20 cellular contexts compared by ENCODE assay signal in genomic region chr2:99672766-99673375, GRCh38.
DNase-seq lines count a peak whose midpoint lies in the region; ATAC-seq and TF ChIP-seq lines count a peak whose summit lies in the region.
"Had no signal": no experiment of that assay in that cellular context is flagged by ENCODE, and none has a peak within 500 bp of the region (broad histone marks: within the 10 kb centered on the region; RNA-seq: fewer than 3 reads in every experiment).

No MANE protein-coding gene starts in this region.

- H3K9me3 ChIP-seq in breast epithelium (no peaks in the 10 kb centered on the region), mammary epithelial cell (replicated peaks; ENCODE audit: insufficient read depth, low read length) (no peaks in the 10 kb centered on the region), PC-3 (ENCODE audit: low read length) (no peaks in the 10 kb centered on the region)

- POLR2A ChIA-PET in PC-3 (lab: Charles Lee; ENCODE audit: unreplicated experiment): no interaction called here

- BruUV-seq in mammary epithelial cell (replicated peaks; lab: Mats Ljungman, UMichigan) (no TSS peak), PC-3 (replicated peaks; lab: Mats Ljungman, UMichigan) (no TSS peak)

- no peaks in the 10 kb centered on the region for H3K27me3 Mint-ChIP-seq in stimulated activated memory B cell treated with anti-CD40 and anti-IgM and Interleukin-4, amounts not matched to agents 10 μg/mL and 1 μg/mL and 100 μg/mL, for 72 hours
- H3K27me3 Mint-ChIP-seq: CD4-positive, CD25-positive, alpha-beta regulatory T cell had no signal

- no peak for TF ChIP-seq POLR2A in breast epithelium (IDR thresholded peaks at IDR 0.05)

- H3K79me2 ChIP-seq in mammary epithelial cell (ENCODE audit: insufficient read depth, low read length) (no peaks in the 10 kb centered on the region), PC-3 (ENCODE audit: low read length) (no peaks in the 10 kb centered on the region)

- H2AFZ ChIP-seq in mammary epithelial cell (ENCODE audit: low read depth, low read length) (no peak overlapping the region), PC-3 (ENCODE audit: low read length) (no peak overlapping the region)

- H4K20me1 ChIP-seq in mammary epithelial cell (ENCODE audit: insufficient read depth, low read length): no peaks in the 10 kb centered on the region
- H4K20me1 ChIP-seq in PC-3 (ENCODE audit: low read length): no peaks in the 10 kb centered on the region

- H3K36me3 ChIP-seq in breast epithelium (no peaks in the 10 kb centered on the region), mammary epithelial cell (ENCODE audit: insufficient read depth, low read length) (no peaks in the 10 kb centered on the region), PC-3 (ENCODE audit: low read depth, low read length) (no peaks in the 10 kb centered on the region)

- no peak overlapping the region for H3K4me3 Mint-ChIP-seq in stimulated activated memory B cell treated with anti-CD40 and anti-IgM and Interleukin-4, amounts not matched to agents 10 μg/mL and 1 μg/mL and 100 μg/mL, for 72 hours
- H3K4me3 Mint-ChIP-seq: CD4-positive, CD25-positive, alpha-beta regulatory T cell had no signal

- ATAC-seq in PC-3 (peak; percentile 38), GM19463 (IDR thresholded peaks at IDR 0.05; ENCODE audit: unreplicated experiment) (no peak)
- ATAC-seq in stimulated activated memory B cell treated with anti-CD40 and anti-IgM and Interleukin-4, amounts not matched to agents 10 μg/mL and 1 μg/mL and 100 μg/mL, for 72 hours: no peak

- TF ChIP-seq CTCF in breast epithelium (IDR thresholded peaks at IDR 0.05) (no peak), mammary epithelial cell (conservative IDR thresholded peaks at IDR 0.05 in 1 of 2, IDR thresholded peaks at IDR 0.05 in 1 of 2; ENCODE audit: extremely low read depth in 1 of 2, insufficient read depth in 1 of 2, low read depth in 1 of 2, low read length in 2 of 2) (no peak), PC-3 (conservative IDR thresholded peaks at IDR 0.05; ENCODE audit: low read depth, low read length) (no peak)

- H3K9ac ChIP-seq in mammary epithelial cell (ENCODE audit: insufficient read depth, low read length): no peak overlapping the region
- H3K9ac ChIP-seq in PC-3 (ENCODE audit: low read length): no peak overlapping the region

- no peaks in the 10 kb centered on the region for H3F3A ChIP-seq in PC-3 (ENCODE audit: low read length, unreplicated experiment)

- CTCF ChIA-PET in mammary epithelial cell (lab: Charles Lee; ENCODE audit: low non-redundant PET): no interaction called here
- CTCF ChIA-PET in PC-3 (lab: Charles Lee): interaction anchor here (1.0 kb wide), 1 partner anchor 10 kb away, joined by 6 read pairs; no protein-coding TSS in a partner anchor

- WGBS in mammary epithelial cell (ENCODE audit: low coverage, missing lambda C conversion rate): 13% methylated on average over 7 of the region's 8 CpGs

- in situ Hi-C loops in mammary epithelial cell (cut with MboI; ENCODE audit: low sequenced_read_pairs in 2 of 2): no loop called here

- H3K27ac Mint-ChIP-seq in stimulated activated memory B cell treated with anti-CD40 and anti-IgM and Interleukin-4, amounts not matched to agents 10 μg/mL and 1 μg/mL and 100 μg/mL, for 72 hours: peak overlapping the region; percentile 54
- H3K27ac Mint-ChIP-seq: CD4-positive, CD25-positive, alpha-beta regulatory T cell had no signal

- H3K4me1 ChIP-seq in breast epithelium: no peaks in the 10 kb centered on the region
- no peaks in the 10 kb centered on the region for H3K4me1 ChIP-seq in mammary epithelial cell (ENCODE audit: insufficient read depth, low read length)
- peaks cover 12% of the 10 kb centered on the region for H3K4me1 ChIP-seq in PC-3 (ENCODE audit: insufficient read depth, low read length)

- no peak for DNase-seq in breast epithelium (ENCODE audit: low spot score in 2 of 2)
- no peak for DNase-seq in mammary epithelial cell
- DNase-seq in PC-3: peak; percentile 70
- DNase-seq in left kidney (ENCODE audit: low read depth, low spot score): peak; percentile 52
- no peak for DNase-seq in NCI-H128 (lab: John Stamatoyannopoulos, UW; ENCODE audit: unreplicated experiment)
- DNase-seq in NCI-H82 (lab: John Stamatoyannopoulos, UW): no peak
- DNase-seq: AML-193; CD4-positive, CD25-positive, alpha-beta regulatory T cell; EL; NCI-H1048; NCI-H146; NCI-H2029 treated with DMSO at 0.1 percent for 48 hours; NCI-H2171; NCI-H446; NCI-H69; Right ventricle myocardium superior had no signal

- no peaks in the 10 kb centered on the region for H3K9me2 ChIP-seq in PC-3 (replicated peaks; ENCODE audit: low read length)

- H3K27me3 ChIP-seq in breast epithelium (no peaks in the 10 kb centered on the region), mammary epithelial cell (ENCODE audit: insufficient read depth, low read length) (no peaks in the 10 kb centered on the region), PC-3 (ENCODE audit: low read length) (no peaks in the 10 kb centered on the region)

- dilution Hi-C loops in mammary epithelial cell (cut with HindIII; ENCODE audit: low sequenced_read_pairs): no loop called here

- peaks cover 57% of the 10 kb centered on the region for H3K4me1 Mint-ChIP-seq in stimulated activated memory B cell treated with anti-CD40 and anti-IgM and Interleukin-4, amounts not matched to agents 10 μg/mL and 1 μg/mL and 100 μg/mL, for 72 hours
- H3K4me1 Mint-ChIP-seq: CD4-positive, CD25-positive, alpha-beta regulatory T cell had no signal

- no peak overlapping the region for H3K4me3 ChIP-seq in breast epithelium
- H3K4me3 ChIP-seq in mammary epithelial cell (replicated peaks in 1 of 3; ENCODE audit: insufficient read depth in 1 of 3, low read depth in 2 of 3, low read length in 3 of 3): no peak overlapping the region
- H3K4me3 ChIP-seq in PC-3 (ENCODE audit: low read length): no peak overlapping the region
- H3K4me3 ChIP-seq: SK-N-MC had no signal

- H3K36me3 Mint-ChIP-seq in stimulated activated memory B cell treated with anti-CD40 and anti-IgM and Interleukin-4, amounts not matched to agents 10 μg/mL and 1 μg/mL and 100 μg/mL, for 72 hours: peaks cover 45% of the 10 kb centered on the region

- H3K4me2 ChIP-seq in mammary epithelial cell (ENCODE audit: insufficient read depth, low read depth, low read length) (no peak overlapping the region), PC-3 (ENCODE audit: low read length) (no peak overlapping the region)

- no peaks in the 10 kb centered on the region for H3K9me3 Mint-ChIP-seq in stimulated activated memory B cell treated with anti-CD40 and anti-IgM and Interleukin-4, amounts not matched to agents 10 μg/mL and 1 μg/mL and 100 μg/mL, for 72 hours

- H3K27ac ChIP-seq in breast epithelium (peak overlapping the region; percentile 35 to 69), mammary epithelial cell (ENCODE audit: insufficient read depth, low read depth, low read length) (no peak overlapping the region), PC-3 (ENCODE audit: low read length) (no peak overlapping the region)
- H3K27ac ChIP-seq: 22Rv1, SK-N-MC had no signal

- intact Hi-C loops in breast epithelium (cut with DNase I; ENCODE audit: low total_unique reads) (no loop called here), mammary epithelial cell (cut with micrococcal nuclease) (no loop called here), PC-3 (cut with micrococcal nuclease) (no loop called here)

Comparison
In these comparisons a context has a peak if more than half of its experiments do, and no peak if none do; other contexts are left out.
1. H3K27ac ChIP-seq: peak in breast epithelium (2 of 2); none in mammary epithelial cell (single experiment) and PC-3 (single experiment).
2. DNase-seq: peak in PC-3 (single experiment) and left kidney (single experiment); none in breast epithelium (0 of 2), mammary epithelial cell (single experiment), NCI-H128 (single experiment) and NCI-H82 (single experiment).